20 cellular contexts compared by ENCODE assay signal in the genomic region with DNA sequence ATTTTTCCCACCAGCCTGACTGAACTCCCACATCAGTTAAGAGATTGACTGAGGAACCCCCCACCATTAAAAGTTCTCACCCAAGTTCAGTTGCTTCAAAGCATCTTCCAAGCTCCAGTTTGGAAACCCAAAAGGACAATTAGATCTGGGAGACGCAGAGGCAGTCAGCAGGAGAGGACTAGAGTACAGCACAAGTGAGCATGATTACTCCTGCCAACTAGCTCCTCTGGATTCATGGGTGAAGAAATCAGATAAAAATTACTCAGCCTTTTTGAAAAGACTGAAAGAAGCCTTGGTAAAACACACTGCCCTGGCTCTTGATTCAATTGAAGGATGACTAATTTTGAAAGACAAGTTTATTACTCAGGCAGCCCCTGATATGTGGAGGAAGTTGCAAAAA.
"Had no signal": no experiment of that assay in that cellular context is flagged by ENCODE, and none has a peak within 500 bp of the region (broad histone marks: within the 10 kb centered on the region; RNA-seq: fewer than 3 reads in every experiment).

No MANE protein-coding gene starts in this region.

- H3K4me1 ChIP-seq: Peyer's patch, SJCRH30 had no signal

- H3K9ac ChIP-seq: KMS-11 had no signal

- H3K9me3 ChIP-seq: SJCRH30 had no signal

- H3K27me3 ChIP-seq: Peyer's patch, SJCRH30 had no signal

- H3K4me3 Mint-ChIP-seq: IgD-negative memory B cell had no signal

- DNase-seq: Kasumi-1, MM.1S, NCI-H1092 treated with DMSO at 0.1 percent for 48 hours, NCI-H1436, NCI-H187, NCI-H2029 treated with DMSO at 0.1 percent for 48 hours, NCI-H2107, NCI-H2227 treated with DMSO at 0.1 percent for 48 hours, NCI-H524, NCI-H526 treated with DMSO at 0.1 percent for 48 hours, NCI-H774, PC-9, Peyer's patch, SHP77 treated with DMSO at 0.1 percent for 48 hours, SJCRH30 had no signal

- H2AFZ ChIP-seq: PC-9 had no signal

- H3K4me1 Mint-ChIP-seq: IgD-negative memory B cell had no signal

- ATAC-seq: K562, Right ventricle myocardium inferior, SK-N-SH treated with all-trans-retinoic acid at 6 μM for 48 hours had no signal

- H3K36me3 Mint-ChIP-seq: IgD-negative memory B cell had no signal

- H3K4me2 ChIP-seq: KMS-11, PC-9 had no signal

- H3K36me3 ChIP-seq: Peyer's patch, SJCRH30 had no signal

- H3K4me3 ChIP-seq: K562, PC-9, Peyer's patch, SJCRH30 had no signal

- H3K27ac ChIP-seq: KMS-11, PC-9, Peyer's patch, SJCRH30 had no signal

- H3K27me3 Mint-ChIP-seq: IgD-negative memory B cell had no signal
